ENCODE assay signal across 1 cellular context in genomic region chr11:65584102-65584501, GRCh38.
TF ChIP-seq lines count a peak whose summit lies in the region.

No MANE protein-coding gene starts in this region.

TF ChIP-seq in K562, 482 proteins besides CTCF, POLR2A, EP300 and RAD21:
- TF ChIP-seq NR4A1 (CRISPR knock-in tag; IDR thresholded peaks at IDR 0.05) (no peak), NR4A1 (tag; IDR thresholded peaks at IDR 0.05) (no peak), NFIC (IDR thresholded peaks at IDR 0.05) (peak; percentile 58), RBFOX2 (IDR thresholded peaks at IDR 0.05; ENCODE audit: low read depth, low read length) (peak; percentile 48; the same call in 1 of the 2 replicates)
TF ChIP-seq in K562: peak in this region for 2.
